In the genomic region with DNA sequence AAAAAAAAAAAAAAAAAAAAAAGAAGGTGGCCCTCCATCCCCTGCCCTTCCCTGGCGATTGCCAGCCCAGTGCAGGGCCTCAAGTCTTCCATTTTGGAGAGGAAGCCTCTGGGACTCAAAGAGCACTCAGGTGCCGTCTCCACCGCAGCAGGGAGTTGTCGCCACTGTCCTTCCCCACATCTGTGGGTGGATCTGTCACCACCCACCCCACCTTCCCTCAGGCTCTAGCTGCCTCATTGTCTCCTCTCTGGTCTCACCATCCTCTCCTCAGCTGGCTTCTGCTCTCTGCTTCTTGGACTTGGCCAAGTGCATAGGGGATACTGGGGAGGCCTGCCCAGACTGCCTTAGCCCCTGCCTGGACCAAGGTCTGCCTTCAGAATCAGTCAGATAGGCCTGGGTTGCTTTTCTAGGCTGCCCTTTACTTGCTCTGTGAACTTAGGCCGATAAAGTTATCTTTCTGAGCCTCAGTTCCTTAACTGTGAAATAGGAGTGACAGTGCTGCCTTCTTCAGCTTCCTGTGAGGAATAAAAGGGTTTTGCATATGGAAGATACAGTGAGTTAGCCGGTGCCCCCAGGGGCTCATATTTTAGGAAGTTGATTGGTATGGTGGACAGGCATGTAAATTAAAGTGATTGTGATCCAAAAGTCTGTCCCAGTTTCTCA, we compare ENCODE assay signal across 13 cellular contexts. TPM values are rescaled to one million over a fixed set of nuclear protein-coding genes. Genes with fewer than 3 reads are reported as not detected.
DNase-seq lines count a peak whose midpoint lies in the region; ATAC-seq and TF ChIP-seq lines count a peak whose summit lies in the region.
"Had no signal": no experiment of that assay in that cellular context is flagged by ENCODE, and none has a peak within 500 bp of the region (broad histone marks: within the 10 kb centered on the region; RNA-seq: fewer than 3 reads in every experiment).

No MANE protein-coding gene starts in this region.

- H3K4me3 Mint-ChIP-seq in Caco-2 (ENCODE audit: unreplicated experiment): no peak overlapping the region
- H3K4me3 Mint-ChIP-seq: activated CD4-positive, alpha-beta memory T cell treated with anti-CD3 and anti-CD28 coated beads for 36 hours had no signal

- H3K27me3 ChIP-seq in A673 (replicated peaks; ENCODE audit: insufficient read depth, low read depth, low read length, poor library complexity) (no peaks in the 10 kb centered on the region), Caco-2 (replicated peaks; ENCODE audit: control insufficient read depth, insufficient read depth, low read length) (no peaks in the 10 kb centered on the region)

- H3K27ac Mint-ChIP-seq in Caco-2 (ENCODE audit: unreplicated experiment): peak overlapping the region; percentile 13
- H3K27ac Mint-ChIP-seq: activated CD4-positive, alpha-beta memory T cell treated with anti-CD3 and anti-CD28 coated beads for 36 hours had no signal

- peak overlapping the region; percentile 68 for H3K27ac ChIP-seq in A673 (ENCODE audit: low read depth, low read length, poor library complexity, severe bottlenecking)

- CTCF ChIA-PET in A673 (lab: Charles Lee) (interaction anchor here (0.6 kb wide), 1 partner anchor 94 kb away, joined by 8 read pairs; no protein-coding TSS in a partner anchor), Caco-2 (lab: Charles Lee) (no interaction called here)

- TF ChIP-seq CTCF in A673 (conservative IDR thresholded peaks at IDR 0.05; ENCODE audit: low read depth, low read length) (no peak), Caco-2 (IDR thresholded peaks at IDR 0.05; ENCODE audit: insufficient read depth in 1 of 2, low read depth in 1 of 2, low read length in 1 of 2, severe bottlenecking in 1 of 2, unreplicated experiment in 1 of 2) (no peak)

- intact Hi-C loops in A673 (cut with micrococcal nuclease; ENCODE audit: unreplicated experiment): no loop called here
- intact Hi-C loops in Caco-2 (cut with micrococcal nuclease; ENCODE audit: unreplicated experiment): no loop called here

- H3K9me3 ChIP-seq in A673 (ENCODE audit: low read depth, low read length, poor library complexity, severe bottlenecking): no peaks in the 10 kb centered on the region
- no peaks in the 10 kb centered on the region for H3K9me3 ChIP-seq in Caco-2

- H3K27me3 Mint-ChIP-seq in Caco-2 (ENCODE audit: insufficient read depth, unreplicated experiment): no peaks in the 10 kb centered on the region
- H3K27me3 Mint-ChIP-seq: activated CD4-positive, alpha-beta memory T cell treated with anti-CD3 and anti-CD28 coated beads for 36 hours had no signal

- H3K4me1 ChIP-seq in A673 (ENCODE audit: insufficient read depth, low read length, poor library complexity, severe bottlenecking) (peaks cover 18% of the 10 kb centered on the region), Caco-2 (peaks cover 24% of the 10 kb centered on the region)

- BruUV-seq in A673 (replicated peaks; lab: Mats Ljungman, UMichigan) (no TSS peak), Caco-2 (replicated peaks; lab: Mats Ljungman, UMichigan) (no TSS peak)

- DNase-seq in A673 (ENCODE audit: low spot score) (peak; percentile 28), Caco-2 (no peak), OCI-M1 (lab: John Stamatoyannopoulos, UW) (peak; percentile 64), foreskin melanocyte (peak; percentile 38), cerebellum (ENCODE audit: low spot score) (no peak), ACHN (no peak)
- DNase-seq: activated CD4-positive, alpha-beta memory T cell treated with anti-CD3 and anti-CD28 coated beads for 36 hours; activated gamma-delta T cell treated with Interleukin-2 at 50 U/mL for 16 hours; DMS153; effector CD4-positive, alpha-beta T cell; left cardiac atrium; NCI-H1436 had no signal

- POLR2A ChIA-PET in A673 (lab: Charles Lee; ENCODE audit: low non-redundant PET): interaction anchor here (0.7 kb wide), 1 partner anchor 38 kb away, joined by 4 read pairs; no protein-coding TSS in a partner anchor
- POLR2A ChIA-PET in Caco-2 (lab: Charles Lee): no interaction called here

- H3K4me1 Mint-ChIP-seq in Caco-2 (ENCODE audit: low read depth, unreplicated experiment): peaks cover 25% of the 10 kb centered on the region

- H3K36me3 Mint-ChIP-seq in Caco-2 (ENCODE audit: insufficient read depth, unreplicated experiment): peaks cover 48% of the 10 kb centered on the region

- no peak overlapping the region for H3K4me3 ChIP-seq in A673 (ENCODE audit: low read depth, low read length, poor library complexity, severe bottlenecking)
- H3K4me3 ChIP-seq in Caco-2 (ENCODE audit: low read depth, low read length): no peak overlapping the region

- no peak for ATAC-seq in HG03280 (IDR thresholded peaks at IDR 0.05; ENCODE audit: unreplicated experiment)
- ATAC-seq: left cardiac atrium had no signal

- in situ Hi-C loops in ACHN (cut with HindIII; ENCODE audit: low pct_ligation_motif_present, low pct_unique_long_range_greater_than_20kb, low sequenced_read_pairs): no loop called here

- H3K9me3 Mint-ChIP-seq in Caco-2 (ENCODE audit: unreplicated experiment): no peaks in the 10 kb centered on the region
- H3K9me3 Mint-ChIP-seq: activated CD4-positive, alpha-beta memory T cell treated with anti-CD3 and anti-CD28 coated beads for 36 hours had no signal

- H3K36me3 ChIP-seq in A673 (ENCODE audit: insufficient read depth, low read length, poor library complexity, severe bottlenecking): peaks cover 13% of the 10 kb centered on the region
- no peaks in the 10 kb centered on the region for H3K36me3 ChIP-seq in Caco-2 (ENCODE audit: control insufficient read depth, insufficient read depth, low read length)

RNA-seq across cellular contexts. Expression of gene RCC1, which starts 15.8 kb away (rescaled TPM):
- total RNA-seq in A673 (2021) (111 and 125 TPM in 2 replicates), Caco-2 (2022) (52.1 and 54.0 TPM in 2 replicates), cerebellum (11.1 TPM)

RNA-seq across cellular contexts. Expression of gene TRNAU1AP, which starts 31.3 kb away (rescaled TPM):
- total RNA-seq in A673 (2021): 33.8 and 38.8 TPM in 2 replicates
- total RNA-seq in Caco-2 (2022): 23.1 and 25.1 TPM in 2 replicates
- total RNA-seq in cerebellum: 33.6 TPM

Comparison
In these comparisons a context has a peak if more than half of its experiments do, and no peak if none do; other contexts are left out.
1. DNase-seq: peak in A673 (single experiment), OCI-M1 (single experiment) and foreskin melanocyte (single experiment); none in Caco-2 (0 of 2), cerebellum (single experiment) and ACHN (single experiment).